1 cellular context compared by ENCODE assay signal in genomic region chr15:84621358-84621979, GRCh38.
TF ChIP-seq lines count a peak whose summit lies in the region.

No MANE protein-coding gene starts in this region.

TF ChIP-seq in H1, 55 proteins besides CTCF, POLR2A, EP300 and RAD21:
- TF ChIP-seq TAF7 (optimal IDR thresholded peaks at IDR 0.05; ENCODE audit: borderline replicate concordance, low read depth, low read length): no peak
- TF ChIP-seq TEAD4 (IDR thresholded peaks at IDR 0.05; ENCODE audit: low read depth, low read length): no peak
- TF ChIP-seq POLR2AphosphoS5 (IDR thresholded peaks at IDR 0.05; ENCODE audit: low read depth, low read length): 0 out of 2 replicates have a peak, but pooled peaks have one; percentile 21
- 0 out of 2 replicates have a peak, but pooled peaks have one; percentile 26 for TF ChIP-seq CBX5 (IDR thresholded peaks at IDR 0.05; ENCODE audit: low read depth, low read length)
TF ChIP-seq in H1: peak in this region for 2.
